Comparison of ENCODE assay signal across 8 cellular contexts in genomic region chr1:198158766-198159589, GRCh38. TPM values are rescaled to one million over a fixed set of nuclear protein-coding genes. Genes with fewer than 3 reads are reported as not detected.
A peak's percentile ranks its signal among the peaks of the same experiment; 100 is the strongest.
DNase-seq lines count a peak whose midpoint lies in the region; ATAC-seq, FAIRE-seq and TF ChIP-seq lines count a peak whose summit lies in the region.

No MANE protein-coding gene starts in this region.

- no peaks in the 10 kb centered on the region for H3K9me3 ChIP-seq in HepG2 (ENCODE audit: low read length)

- no peaks in the 10 kb centered on the region for H3K36me3 ChIP-seq in HepG2 (replicated peaks in 1 of 2; ENCODE audit: control insufficient read depth in 1 of 2, insufficient read depth in 2 of 2, low read length in 2 of 2)

- peak overlapping the region; percentile 68 for H2AFZ ChIP-seq in HepG2 (ENCODE audit: low read length)

- no TSS peak for BruUV-seq in HepG2 (replicated peaks; lab: Mats Ljungman, UMichigan)

- peak overlapping the region; percentile 96 to 100 for H3K4me3 Mint-ChIP-seq in CD14-positive monocyte
- H3K4me3 Mint-ChIP-seq in activated CD4-positive, alpha-beta T cell treated with anti-CD3 and anti-CD28 coated beads, Interleukin-2, amount 10 ng/mL, durations not matched to agents 7 days and 5 days = peak overlapping the region; percentile 98

- peak; percentile 82 to 88 for TF ChIP-seq POLR2A in HepG2 (IDR thresholded peaks at IDR 0.05; ENCODE audit: insufficient read depth in 1 of 2, low read depth in 2 of 2, low read length in 2 of 2)

- peak overlapping the region; percentile 82 for H3K27ac ChIP-seq in HepG2 (ENCODE audit: extremely low read length, insufficient read depth, low read length)

- H4K20me1 ChIP-seq in HepG2 (ENCODE audit: insufficient read depth, low read length) = no peaks in the 10 kb centered on the region

- intact Hi-C loops in CD14-positive monocyte (cut with micrococcal nuclease) = no loop called here
- intact Hi-C loops in HepG2 (cut with micrococcal nuclease; ENCODE audit: unreplicated experiment) = loop anchor here (5.0 to 10.0 kb wide), 6 partner anchors 63 to 984 kb away; no protein-coding TSS in a partner anchor

- H3K4me3 ChIP-seq in HepG2 (replicated peaks in 1 of 3; ENCODE audit: insufficient read depth in 1 of 3, low read depth in 2 of 3, low read length in 3 of 3) = peak overlapping the region; percentile 51 to 90 (median 85)

- H3K4me2 ChIP-seq in HepG2 (ENCODE audit: low read depth, low read length) = peak overlapping the region; percentile 93

- POLR2A ChIA-PET in activated CD4-positive, alpha-beta T cell treated with anti-CD3 and anti-CD28 coated beads, Interleukin-2, amount 10 ng/mL, durations not matched to agents 7 days and 5 days (lab: Charles Lee) = interaction anchor here (0.6 kb wide), 1 partner anchor 185 kb away, joined by 9 read pairs; no protein-coding TSS in a partner anchor
- POLR2A ChIA-PET in HepG2 (lab: Yijun Ruan, JAX) = interaction anchor here (1.3 kb wide), 1 partner anchor 33 kb away, joined by 3 read pairs; no protein-coding TSS in a partner anchor

- no peak for TF ChIP-seq EP300 in HepG2 (IDR thresholded peaks at IDR 0.05; ENCODE audit: low read depth in 2 of 2, low read length in 2 of 2)
- TF ChIP-seq EP300 in HepG2 (CRISPR knock-in tag; IDR thresholded peaks at IDR 0.05; ENCODE audit: borderline replicate concordance) = no peak

- peak; percentile 68 for ATAC-seq in GM19397 (IDR thresholded peaks at IDR 0.05; ENCODE audit: unreplicated experiment)
- ATAC-seq in HG03558 (IDR thresholded peaks at IDR 0.05; ENCODE audit: extremely low read depth, unreplicated experiment) = peak; percentile 42
- peak; percentile 87 for ATAC-seq in HepG2

- H3K79me2 ChIP-seq in HepG2 (ENCODE audit: insufficient read depth, low read length) = peaks cover 57% of the 10 kb centered on the region

- CTCF ChIA-PET in activated CD4-positive, alpha-beta T cell treated with anti-CD3 and anti-CD28 coated beads, Interleukin-2, amount 10 ng/mL, durations not matched to agents 7 days and 5 days (lab: Charles Lee) = interaction anchor here (0.7 to 1.6 kb wide), 6 partner anchors 9 to 74 kb away, joined by 3 to 12 read pairs (median 3); no protein-coding TSS in a partner anchor
- CTCF ChIA-PET in HepG2 (lab: Yijun Ruan, JAX; ENCODE audit: low intra/inter-chr PET ratio, low total read pairs) = no interaction called here

- WGBS in HepG2 (ENCODE audit: low lambda C conversion rate) = under 1% methylated on average over 34 of the region's 37 CpGs

- peak overlapping the region; percentile 85 for H3K9ac ChIP-seq in HepG2 (ENCODE audit: insufficient read depth, low read depth, low read length)

- no peak for TF ChIP-seq RAD21 in HepG2 (CRISPR knock-in tag; IDR thresholded peaks at IDR 0.05)

- DNase-seq in CD14-positive monocyte (ENCODE audit: low spot score) (peak; percentile 82), NCI-H69 (lab: John Stamatoyannopoulos, UW) (peak; percentile 98), dedifferentiated amniotic fluid mesenchymal stem cell (ENCODE audit: extremely low spot score) (peak; percentile 88), HepG2 (ENCODE audit: low spot score) (peak; percentile 80)
- peak; percentile 89 for DNase-seq in activated CD4-positive, alpha-beta T cell treated with anti-CD3 and anti-CD28 coated beads, Interleukin-2, amount 10 ng/mL, durations not matched to agents 7 days and 5 days
- DNase-seq in stimulated activated CD4-positive, alpha-beta T cell treated with anti-CD3 and anti-CD28 coated beads, Interleukin-2, amount 100 ng/mL, for 48 hours = peak; percentile 76 to 77

- peaks cover 0 to 3% of the 10 kb centered on the region in 2 donors for H3K36me3 Mint-ChIP-seq in CD14-positive monocyte
- H3K36me3 Mint-ChIP-seq in activated CD4-positive, alpha-beta T cell treated with anti-CD3 and anti-CD28 coated beads, Interleukin-2, amount 10 ng/mL, durations not matched to agents 7 days and 5 days (ENCODE audit: low read depth) = peaks cover 5% of the 10 kb centered on the region

- FAIRE-seq in HepG2 (lab: Jason Lieb, UNC) = peak; percentile 57

- in situ Hi-C loops in HepG2 (cut with HindIII; ENCODE audit: extremely low pct_ligation_motif_present, low pct_unique_long_range_greater_than_20kb) = no loop called here

- peaks cover 44% of the 10 kb centered on the region for H3K4me1 Mint-ChIP-seq in CD14-positive monocyte
- H3K4me1 Mint-ChIP-seq in activated CD4-positive, alpha-beta T cell treated with anti-CD3 and anti-CD28 coated beads, Interleukin-2, amount 10 ng/mL, durations not matched to agents 7 days and 5 days = peaks cover 48% of the 10 kb centered on the region

- H3K27ac Mint-ChIP-seq in CD14-positive monocyte = peak overlapping the region; percentile 85 to 99 (median 95)
- H3K27ac Mint-ChIP-seq in activated CD4-positive, alpha-beta T cell treated with anti-CD3 and anti-CD28 coated beads, Interleukin-2, amount 10 ng/mL, durations not matched to agents 7 days and 5 days = peak overlapping the region; percentile 99

- no peaks in the 10 kb centered on the region for H3K9me3 Mint-ChIP-seq in CD14-positive monocyte
- no peaks in the 10 kb centered on the region for H3K9me3 Mint-ChIP-seq in activated CD4-positive, alpha-beta T cell treated with anti-CD3 and anti-CD28 coated beads, Interleukin-2, amount 10 ng/mL, durations not matched to agents 7 days and 5 days

- H3K27me3 Mint-ChIP-seq in CD14-positive monocyte (ENCODE audit: low read depth in 3 of 3) = peaks cover 0 to 2% (median 0%) of the 10 kb centered on the region in 3 donors
- no peaks in the 10 kb centered on the region for H3K27me3 Mint-ChIP-seq in activated CD4-positive, alpha-beta T cell treated with anti-CD3 and anti-CD28 coated beads, Interleukin-2, amount 10 ng/mL, durations not matched to agents 7 days and 5 days

- peaks cover 47% of the 10 kb centered on the region for H3K4me1 ChIP-seq in HepG2 (ENCODE audit: insufficient read depth, low read length)

- H3K27me3 ChIP-seq in HepG2 (ENCODE audit: control insufficient read depth in 1 of 2, insufficient read depth in 2 of 2, low read length in 2 of 2) = no peaks in the 10 kb centered on the region; a peak in 1 of 5 replicates

- TF ChIP-seq CTCF in CD14-positive monocyte (IDR thresholded peaks at IDR 0.05) (no peak), HepG2 (CRISPR knock-in tag; IDR thresholded peaks at IDR 0.05) (no peak)

TF ChIP-seq in HepG2, 621 proteins besides CTCF, POLR2A, EP300 and RAD21 (continues in another document):
- 0 out of 2 replicates have a peak, but pooled peaks have one; percentile 34 for TF ChIP-seq KDM4B (CRISPR knock-in tag; IDR thresholded peaks at IDR 0.05)
- no peak for TF ChIP-seq MYNN (CRISPR knock-in tag; IDR thresholded peaks at IDR 0.05; ENCODE audit: low read depth)
- TF ChIP-seq ZNF724P (CRISPR knock-in tag; IDR thresholded peaks at IDR 0.05; ENCODE audit: borderline replicate concordance) = no peak
- no peak for TF ChIP-seq TRIM24 (CRISPR knock-in tag; IDR thresholded peaks at IDR 0.05)
- TF ChIP-seq CHD4 (IDR thresholded peaks at IDR 0.05; ENCODE audit: borderline replicate concordance, low read length) = no peak
- TF ChIP-seq TBP (CRISPR knock-in tag; IDR thresholded peaks at IDR 0.05) = no peak
- TF ChIP-seq BCL6 (CRISPR knock-in tag; IDR thresholded peaks at IDR 0.05) = peak; percentile 47; the same call in 1 of the 2 replicates
- TF ChIP-seq, protein P1, sequence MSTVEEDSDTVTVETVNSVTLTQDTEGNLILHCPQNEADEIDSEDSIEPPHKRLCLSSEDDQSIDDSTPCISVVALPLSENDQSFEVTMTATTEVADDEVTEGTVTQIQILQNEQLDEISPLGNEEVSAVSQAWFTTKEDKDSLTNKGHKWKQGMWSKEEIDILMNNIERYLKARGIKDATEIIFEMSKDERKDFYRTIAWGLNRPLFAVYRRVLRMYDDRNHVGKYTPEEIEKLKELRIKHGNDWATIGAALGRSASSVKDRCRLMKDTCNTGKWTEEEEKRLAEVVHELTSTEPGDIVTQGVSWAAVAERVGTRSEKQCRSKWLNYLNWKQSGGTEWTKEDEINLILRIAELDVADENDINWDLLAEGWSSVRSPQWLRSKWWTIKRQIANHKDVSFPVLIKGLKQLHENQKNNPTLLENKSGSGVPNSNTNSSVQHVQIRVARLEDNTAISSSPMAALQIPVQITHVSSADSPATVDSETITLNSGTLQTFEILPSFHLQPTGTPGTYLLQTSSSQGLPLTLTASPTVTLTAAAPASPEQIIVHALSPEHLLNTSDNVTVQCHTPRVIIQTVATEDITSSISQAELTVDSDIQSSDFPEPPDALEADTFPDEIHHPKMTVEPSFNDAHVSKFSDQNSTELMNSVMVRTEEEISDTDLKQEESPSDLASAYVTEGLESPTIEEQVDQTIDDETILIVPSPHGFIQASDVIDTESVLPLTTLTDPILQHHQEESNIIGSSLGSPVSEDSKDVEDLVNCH (CRISPR knock-in tag; IDR thresholded peaks at IDR 0.05) = no peak
- no peak for TF ChIP-seq HOXA9 (CRISPR knock-in tag; IDR thresholded peaks at IDR 0.05; ENCODE audit: borderline replicate concordance)

RNA-seq across cellular contexts. Expression of gene NEK7, which starts 2.2 kb away (rescaled TPM):
- 10 to 100 TPM; 46.5 to 50.1 TPM for polyA plus RNA-seq in CD14-positive monocyte
- total RNA-seq in activated CD4-positive, alpha-beta T cell treated with anti-CD3 and anti-CD28 coated beads, Interleukin-2, amount 10 ng/mL, durations not matched to agents 7 days and 5 days = 10 to 100 TPM; 49.1 to 49.3 TPM
- total RNA-seq in HepG2 (2016; rRNA removed; fragmentation: Illumina TruSeq; extraction: Trizol) = 19.2 and 25.5 TPM in 2 replicates
- total RNA-seq in HepG2 (2016; cell fraction: cytosol; rRNA removed; fragmentation: Illumina TruSeq; extraction: Trizol; ENCODE audit: low read depth) = 11.2 and 13.0 TPM in 2 replicates
- total RNA-seq in HepG2 (2016; cell fraction: insoluble cytoplasmic fraction; rRNA removed; fragmentation: Illumina TruSeq; extraction: Trizol) = 18.2 and 27.3 TPM in 2 replicates
- 19.4 and 21.0 TPM in 2 replicates for total RNA-seq in HepG2 (2016; cell fraction: membrane; rRNA removed; fragmentation: Illumina TruSeq; extraction: Trizol)
- 13.3 and 16.2 TPM in 2 replicates for total RNA-seq in HepG2 (2016; cell fraction: nucleus; rRNA removed; fragmentation: Illumina TruSeq; extraction: Trizol)
- polyA plus RNA-seq in HepG2 (2011; rRNA removed) = 13.7 and 18.1 TPM in 2 replicates
- 8.3 and 12.7 TPM in 2 replicates for polyA plus RNA-seq in HepG2 (2011; cell fraction: cytosol; rRNA removed)
- polyA plus RNA-seq in HepG2 (2011; cell fraction: nucleus; rRNA removed) = 8.7 and 9.7 TPM in 2 replicates
- 8.9 and 11.2 TPM in 2 replicates for polyA plus RNA-seq in HepG2 (2012)
- polyA plus RNA-seq in HepG2 (2016; cell fraction: cytosol; fragmentation: Illumina TruSeq; extraction: Trizol; ENCODE audit: low read depth) = 1.4 TPM in 2 replicates
- polyA plus RNA-seq in HepG2 (2016; cell fraction: insoluble cytoplasmic fraction; fragmentation: Illumina TruSeq; extraction: Trizol; ENCODE audit: low read depth) = 15.9 and 16.7 TPM in 2 replicates
- 6.0 and 6.2 TPM in 2 replicates for polyA plus RNA-seq in HepG2 (2016; cell fraction: membrane; fragmentation: Illumina TruSeq; extraction: Trizol; ENCODE audit: low read depth)
- 12.0 and 12.2 TPM in 2 replicates for polyA plus RNA-seq in HepG2 (2016; cell fraction: nucleus; fragmentation: Illumina TruSeq; extraction: Trizol; ENCODE audit: insufficient read depth, low read depth)
- 7.4 and 49.1 TPM in 2 replicates for polyA minus RNA-seq in HepG2 (2011; rRNA and poly(A)+ RNA removed; ENCODE audit: low replicate concordance)
- polyA minus RNA-seq in HepG2 (2011; cell fraction: cytosol; rRNA and poly(A)+ RNA removed) = 13.1 and 26.9 TPM in 2 replicates
- polyA minus RNA-seq in HepG2 (2011; cell fraction: nucleus; rRNA and poly(A)+ RNA removed) = 28.5 and 38.8 TPM in 2 replicates

Comparison
In these comparisons a context has a peak if more than half of its experiments do, and no peak if none do; other contexts are left out.
1. Peak in every context shown above with its lines: DNase-seq, ATAC-seq, H3K4me3 ChIP-seq and H3K27ac ChIP-seq.